ENCODE assay signal across 2 cellular contexts in the genomic region with DNA sequence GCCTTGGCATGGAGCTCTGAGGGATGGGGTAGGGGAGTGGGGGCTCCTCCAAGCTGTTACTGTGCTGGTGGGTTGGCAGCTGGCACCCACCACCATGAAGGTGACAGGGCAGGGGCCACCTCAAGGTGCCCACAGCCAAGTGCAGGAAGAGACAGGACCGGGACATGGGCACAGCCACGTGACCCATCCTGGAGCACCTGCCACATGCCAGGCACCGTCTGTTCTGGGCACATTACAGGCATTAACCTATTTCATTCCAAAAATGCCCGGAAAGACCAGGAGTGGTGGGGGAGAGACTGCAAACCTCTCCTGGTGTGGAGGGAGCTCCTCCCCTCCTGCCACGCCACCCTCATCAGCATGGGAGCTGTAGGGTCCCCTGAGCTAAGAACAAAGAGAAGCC.
TF ChIP-seq lines count a peak whose summit lies in the region.

No MANE protein-coding gene starts in this region.

TF ChIP-seq in IMR-90, 13 proteins besides CTCF, POLR2A, EP300 and RAD21:
- no peak for TF ChIP-seq BHLHE40 (IDR thresholded peaks at IDR 0.05; ENCODE audit: low read depth, low read length)
- no peak for TF ChIP-seq CEBPB (IDR thresholded peaks at IDR 0.05; ENCODE audit: low read depth, low read length)
- no peak for TF ChIP-seq MXI1 (IDR thresholded peaks at IDR 0.05; ENCODE audit: borderline replicate concordance, low read depth, low read length)
- TF ChIP-seq CHD1 (IDR thresholded peaks at IDR 0.05; ENCODE audit: low read depth, low read length), result no peak
- no peak for TF ChIP-seq NFE2L2 (IDR thresholded peaks at IDR 0.05; ENCODE audit: low read depth, low read length)
- no peak for TF ChIP-seq MAFK (IDR thresholded peaks at IDR 0.05; ENCODE audit: low read depth, low read length)
- no peak for TF ChIP-seq USF2 (IDR thresholded peaks at IDR 0.05; ENCODE audit: low read depth, low read length)
- TF ChIP-seq RFX5 (IDR thresholded peaks at IDR 0.05; ENCODE audit: low read depth, low read length), result no peak
- TF ChIP-seq FOS (IDR thresholded peaks at IDR 0.05; ENCODE audit: low read depth, low read length), result no peak
- no peak for TF ChIP-seq MAZ (IDR thresholded peaks at IDR 0.05; ENCODE audit: borderline replicate concordance, low read depth, low read length)
- TF ChIP-seq, protein P1, sequence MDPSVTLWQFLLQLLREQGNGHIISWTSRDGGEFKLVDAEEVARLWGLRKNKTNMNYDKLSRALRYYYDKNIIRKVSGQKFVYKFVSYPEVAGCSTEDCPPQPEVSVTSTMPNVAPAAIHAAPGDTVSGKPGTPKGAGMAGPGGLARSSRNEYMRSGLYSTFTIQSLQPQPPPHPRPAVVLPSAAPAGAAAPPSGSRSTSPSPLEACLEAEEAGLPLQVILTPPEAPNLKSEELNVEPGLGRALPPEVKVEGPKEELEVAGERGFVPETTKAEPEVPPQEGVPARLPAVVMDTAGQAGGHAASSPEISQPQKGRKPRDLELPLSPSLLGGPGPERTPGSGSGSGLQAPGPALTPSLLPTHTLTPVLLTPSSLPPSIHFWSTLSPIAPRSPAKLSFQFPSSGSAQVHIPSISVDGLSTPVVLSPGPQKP (IDR thresholded peaks at IDR 0.05; ENCODE audit: borderline replicate concordance, low read depth, low read length), result no peak
- no peak for TF ChIP-seq SMC3 (IDR thresholded peaks at IDR 0.05; ENCODE audit: low read depth, low read length)

TF ChIP-seq in GM23338, 12 proteins besides CTCF, POLR2A, EP300 and RAD21:
- TF ChIP-seq JUNB (IDR thresholded peaks at IDR 0.05; ENCODE audit: unreplicated experiment) (no peak), ZNF114 (CRISPR knock-in tag; IDR thresholded peaks at IDR 0.05) (no peak), POLR2AphosphoS5 (IDR thresholded peaks at IDR 0.05; ENCODE audit: low read depth) (no peak), ETS1 (IDR thresholded peaks at IDR 0.05) (no peak), NANOG (IDR thresholded peaks at IDR 0.05; ENCODE audit: borderline replicate concordance) (no peak), STAT1 (IDR thresholded peaks at IDR 0.05; ENCODE audit: unreplicated experiment) (no peak), EZH2phosphoT487 (IDR thresholded peaks at IDR 0.05; ENCODE audit: unreplicated experiment) (no peak)
- TF ChIP-seq, protein P2, sequence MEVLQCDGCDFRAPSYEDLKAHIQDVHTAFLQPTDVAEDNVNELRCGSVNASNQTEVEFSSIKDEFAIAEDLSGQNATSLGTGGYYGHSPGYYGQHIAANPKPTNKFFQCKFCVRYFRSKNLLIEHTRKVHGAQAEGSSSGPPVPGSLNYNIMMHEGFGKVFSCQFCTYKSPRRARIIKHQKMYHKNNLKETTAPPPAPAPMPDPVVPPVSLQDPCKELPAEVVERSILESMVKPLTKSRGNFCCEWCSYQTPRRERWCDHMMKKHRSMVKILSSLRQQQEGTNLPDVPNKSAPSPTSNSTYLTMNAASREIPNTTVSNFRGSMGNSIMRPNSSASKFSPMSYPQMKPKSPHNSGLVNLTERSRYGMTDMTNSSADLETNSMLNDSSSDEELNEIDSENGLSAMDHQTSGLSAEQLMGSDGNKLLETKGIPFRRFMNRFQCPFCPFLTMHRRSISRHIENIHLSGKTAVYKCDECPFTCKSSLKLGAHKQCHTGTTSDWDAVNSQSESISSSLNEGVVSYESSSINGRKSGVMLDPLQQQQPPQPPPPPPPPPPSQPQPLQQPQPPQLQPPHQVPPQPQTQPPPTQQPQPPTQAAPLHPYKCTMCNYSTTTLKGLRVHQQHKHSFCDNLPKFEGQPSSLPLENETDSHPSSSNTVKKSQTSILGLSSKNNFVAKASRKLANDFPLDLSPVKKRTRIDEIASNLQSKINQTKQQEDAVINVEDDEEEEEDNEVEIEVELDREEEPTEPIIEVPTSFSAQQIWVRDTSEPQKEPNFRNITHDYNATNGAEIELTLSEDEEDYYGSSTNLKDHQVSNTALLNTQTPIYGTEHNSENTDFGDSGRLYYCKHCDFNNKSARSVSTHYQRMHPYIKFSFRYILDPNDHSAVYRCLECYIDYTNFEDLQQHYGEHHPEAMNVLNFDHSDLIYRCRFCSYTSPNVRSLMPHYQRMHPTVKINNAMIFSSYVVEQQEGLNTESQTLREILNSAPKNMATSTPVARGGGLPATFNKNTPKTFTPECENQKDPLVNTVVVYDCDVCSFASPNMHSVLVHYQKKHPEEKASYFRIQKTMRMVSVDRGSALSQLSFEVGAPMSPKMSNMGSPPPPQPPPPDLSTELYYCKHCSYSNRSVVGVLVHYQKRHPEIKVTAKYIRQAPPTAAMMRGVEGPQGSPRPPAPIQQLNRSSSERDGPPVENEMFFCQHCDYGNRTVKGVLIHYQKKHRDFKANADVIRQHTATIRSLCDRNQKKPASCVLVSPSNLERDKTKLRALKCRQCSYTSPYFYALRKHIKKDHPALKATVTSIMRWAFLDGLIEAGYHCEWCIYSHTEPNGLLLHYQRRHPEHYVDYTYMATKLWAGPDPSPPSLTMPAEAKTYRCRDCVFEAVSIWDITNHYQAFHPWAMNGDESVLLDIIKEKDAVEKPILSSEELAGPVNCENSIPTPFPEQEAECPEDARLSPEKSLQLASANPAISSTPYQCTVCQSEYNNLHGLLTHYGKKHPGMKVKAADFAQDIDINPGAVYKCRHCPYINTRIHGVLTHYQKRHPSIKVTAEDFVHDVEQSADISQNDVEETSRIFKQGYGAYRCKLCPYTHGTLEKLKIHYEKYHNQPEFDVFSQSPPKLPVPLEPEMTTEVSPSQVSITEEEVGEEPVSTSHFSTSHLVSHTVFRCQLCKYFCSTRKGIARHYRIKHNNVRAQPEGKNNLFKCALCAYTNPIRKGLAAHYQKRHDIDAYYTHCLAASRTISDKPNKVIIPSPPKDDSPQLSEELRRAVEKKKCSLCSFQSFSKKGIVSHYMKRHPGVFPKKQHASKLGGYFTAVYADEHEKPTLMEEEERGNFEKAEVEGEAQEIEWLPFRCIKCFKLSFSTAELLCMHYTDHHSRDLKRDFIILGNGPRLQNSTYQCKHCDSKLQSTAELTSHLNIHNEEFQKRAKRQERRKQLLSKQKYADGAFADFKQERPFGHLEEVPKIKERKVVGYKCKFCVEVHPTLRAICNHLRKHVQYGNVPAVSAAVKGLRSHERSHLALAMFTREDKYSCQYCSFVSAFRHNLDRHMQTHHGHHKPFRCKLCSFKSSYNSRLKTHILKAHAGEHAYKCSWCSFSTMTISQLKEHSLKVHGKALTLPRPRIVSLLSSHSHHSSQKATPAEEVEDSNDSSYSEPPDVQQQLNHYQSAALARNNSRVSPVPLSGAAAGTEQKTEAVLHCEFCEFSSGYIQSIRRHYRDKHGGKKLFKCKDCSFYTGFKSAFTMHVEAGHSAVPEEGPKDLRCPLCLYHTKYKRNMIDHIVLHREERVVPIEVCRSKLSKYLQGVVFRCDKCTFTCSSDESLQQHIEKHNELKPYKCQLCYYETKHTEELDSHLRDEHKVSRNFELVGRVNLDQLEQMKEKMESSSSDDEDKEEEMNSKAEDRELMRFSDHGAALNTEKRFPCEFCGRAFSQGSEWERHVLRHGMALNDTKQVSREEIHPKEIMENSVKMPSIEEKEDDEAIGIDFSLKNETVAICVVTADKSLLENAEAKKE (CRISPR knock-in tag; IDR thresholded peaks at IDR 0.05), result no peak
